8 cellular contexts compared by ENCODE assay signal in genomic region chr6:160931378-160932343, GRCh38. TPM values are rescaled to one million over a fixed set of nuclear protein-coding genes. Genes with fewer than 3 reads are reported as not detected.
A peak's percentile ranks its signal among the peaks of the same experiment; 100 is the strongest.
DNase-seq lines count a peak whose midpoint lies in the region; ATAC-seq and TF ChIP-seq lines count a peak whose summit lies in the region.

No MANE protein-coding gene starts in this region.

- peak overlapping the region; percentile 68 for H3K9ac ChIP-seq in mesendoderm (ENCODE audit: low read length)

- POLR2A ChIA-PET in A673 (lab: Charles Lee; ENCODE audit: low non-redundant PET): no interaction called here

- no peak overlapping the region for H2BK5ac ChIP-seq in mesendoderm (ENCODE audit: low read length)

- no peaks in the 10 kb centered on the region for H3K79me2 ChIP-seq in mesendoderm (ENCODE audit: control insufficient read depth, insufficient read depth, low read length)

- H4K8ac ChIP-seq in mesendoderm (ENCODE audit: low read depth, low read length): no peak overlapping the region

- no peak overlapping the region for H2BK15ac ChIP-seq in mesendoderm (replicated peaks; ENCODE audit: low read depth)

- ATAC-seq in GM18861 (IDR thresholded peaks at IDR 0.05; ENCODE audit: unreplicated experiment) (no peak), HG03439 (IDR thresholded peaks at IDR 0.05; ENCODE audit: unreplicated experiment) (no peak)

- H3K27me3 ChIP-seq in A673 (replicated peaks; ENCODE audit: insufficient read depth, low read depth, low read length, poor library complexity) (peaks cover 6% of the 10 kb centered on the region), mesendoderm (ENCODE audit: insufficient read depth, low read length, poor library complexity) (no peaks in the 10 kb centered on the region)

- intact Hi-C loops in A673 (cut with micrococcal nuclease; ENCODE audit: unreplicated experiment): loop anchor here (2.0 to 10.0 kb wide), 3 partner anchors 61 to 213 kb away; no protein-coding TSS in a partner anchor

- DNase-seq in A673 (ENCODE audit: low spot score) (no peak), M059J (ENCODE audit: low read depth) (peak; percentile 7), mesendoderm (peak; percentile 36), glomerular visceral epithelial cell (ENCODE audit: extremely low spot score) (no peak), NCI-H1092 treated with DMSO at 0.1 percent for 48 hours (lab: John Stamatoyannopoulos, UW) (no peak)

- H3K4me1 ChIP-seq in A673 (ENCODE audit: insufficient read depth, low read length, poor library complexity, severe bottlenecking): no peaks in the 10 kb centered on the region
- H3K4me1 ChIP-seq in mesendoderm (ENCODE audit: control insufficient read depth, low read depth, low read length): peaks cover 6% of the 10 kb centered on the region

- H3K36me3 ChIP-seq in A673 (ENCODE audit: insufficient read depth, low read length, poor library complexity, severe bottlenecking): no peaks in the 10 kb centered on the region
- peaks cover 2% of the 10 kb centered on the region for H3K36me3 ChIP-seq in mesendoderm (ENCODE audit: control insufficient read depth, insufficient read depth, low read length)

- H3K23ac ChIP-seq in mesendoderm (ENCODE audit: low read length): peak overlapping the region; percentile 32

- H3K4me2 ChIP-seq in mesendoderm (ENCODE audit: low read length): peak overlapping the region; percentile 61

- no peak overlapping the region for H4K5ac ChIP-seq in mesendoderm (ENCODE audit: low read length)

- TF ChIP-seq CTCF in A673 (conservative IDR thresholded peaks at IDR 0.05; ENCODE audit: low read depth, low read length): no peak

- H2BK120ac ChIP-seq in mesendoderm (ENCODE audit: low read depth, low read length): no peak overlapping the region

- peak overlapping the region; percentile 47 for H3K18ac ChIP-seq in mesendoderm (ENCODE audit: low read length)

- H2AK5ac ChIP-seq in mesendoderm (ENCODE audit: low read length): no peak overlapping the region

- H3K27ac ChIP-seq in A673 (ENCODE audit: low read depth, low read length, poor library complexity, severe bottlenecking) (no peak overlapping the region), cingulate gyrus (ENCODE audit: low read depth, low read length) (peak overlapping the region; percentile 19), mesendoderm (ENCODE audit: low read depth, low read length) (no peak overlapping the region)

- H3K4me3 ChIP-seq in A673 (ENCODE audit: low read depth, low read length, poor library complexity, severe bottlenecking): peak overlapping the region; percentile 33
- H3K4me3 ChIP-seq in mesendoderm (ENCODE audit: low read length): no peak overlapping the region

- H3K4ac ChIP-seq in mesendoderm (ENCODE audit: low read depth, low read length): peak overlapping the region; percentile 73

- H3K9me3 ChIP-seq in A673 (ENCODE audit: low read depth, low read length, poor library complexity, severe bottlenecking): peaks cover 3% of the 10 kb centered on the region

- peak overlapping the region; percentile 76 for H3K56ac ChIP-seq in mesendoderm (ENCODE audit: low read length)

- BruUV-seq in A673 (replicated peaks; lab: Mats Ljungman, UMichigan): no TSS peak

- H3K79me1 ChIP-seq in mesendoderm (ENCODE audit: low read length): no peaks in the 10 kb centered on the region

- no CpG with 5 or more reads among the region's 14 CpGs for WGBS in mesendoderm (ENCODE audit: extremely low coverage, insufficient coverage, low lambda C conversion rate)

- CTCF ChIA-PET in A673 (lab: Charles Lee): interaction anchor here (0.7 to 2.6 kb wide), 4 partner anchors 61 to 442 kb away, joined by 3 to 17 read pairs (median 8); no protein-coding TSS in a partner anchor

RNA-seq across cellular contexts. Expression of gene MAP3K4, which starts 59.9 kb away (rescaled TPM):
- 37.1 and 51.2 TPM in 2 replicates for total RNA-seq in A673 (2021)
- total RNA-seq in M059J (2014; rRNA removed; shearing (Covaris generic)): 17.5 and 26.7 TPM in 2 replicates
- polyA plus RNA-seq in mesendoderm (2013, experiment 1 of 2): 49.9 TPM
- polyA plus RNA-seq in mesendoderm (2013, experiment 2 of 2): 52.6 TPM

Comparison
In these comparisons a context has a peak if more than half of its experiments do, and no peak if none do; other contexts are left out.
1. DNase-seq: peak in M059J (single experiment) and mesendoderm (single experiment); none in A673 (single experiment), glomerular visceral epithelial cell (single experiment) and NCI-H1092 treated with DMSO at 0.1 percent for 48 hours (single experiment).